1 cellular context compared by ENCODE assay signal in genomic region chr15:70493787-70494514, GRCh38.
A peak's percentile ranks its signal among the peaks of the same experiment; 100 is the strongest.
TF ChIP-seq lines count a peak whose summit lies in the region.

No MANE protein-coding gene starts in this region.

TF ChIP-seq in HEK293, 187 proteins besides CTCF, POLR2A, EP300 and RAD21 (continued from another document and continues in another):
- TF ChIP-seq ZNF549 (tag by site-specific recombination; IDR thresholded peaks at IDR 0.05) (no peak), ZSCAN5A (tag by site-specific recombination; IDR thresholded peaks at IDR 0.05) (peak; percentile 34; the same call in 1 of the 2 replicates), ZNF639 (tag by site-specific recombination; IDR thresholded peaks at IDR 0.05) (peak; percentile 100), ZNF660 (tag by site-specific recombination; IDR thresholded peaks at IDR 0.05) (peak; percentile 92), ZNF24 (tag by site-specific recombination; IDR thresholded peaks at IDR 0.05) (peak; percentile 100), ZNF664 (tag by site-specific recombination; IDR thresholded peaks at IDR 0.05) (peak; percentile 100), ZFHX2 (tag by site-specific recombination; conservative IDR thresholded peaks at IDR 0.05) (0 out of 2 replicates have a peak, but pooled peaks have one; percentile 31), ZNF184 (tag by site-specific recombination; IDR thresholded peaks at IDR 0.05) (peak; percentile 86), ZNF558 (tag by site-specific recombination; IDR thresholded peaks at IDR 0.05) (peak; percentile 87), ZSCAN18 (tag by site-specific recombination; IDR thresholded peaks at IDR 0.05) (no peak), GFI1B (tag by site-specific recombination; IDR thresholded peaks at IDR 0.05) (peak; percentile 83; the same call in 1 of the 2 replicates), GLI2 (tag by site-specific recombination; IDR thresholded peaks at IDR 0.05; ENCODE audit: borderline replicate concordance, low read depth) (peak; percentile 98), ZNF76 (tag by site-specific recombination; IDR thresholded peaks at IDR 0.05; ENCODE audit: borderline replicate concordance, low read depth) (peak; percentile 79), TCF7L2 (IDR thresholded peaks at IDR 0.05; ENCODE audit: borderline replicate concordance, low read depth, low read length) (no peak), ZNF132 (tag by site-specific recombination; IDR thresholded peaks at IDR 0.05; ENCODE audit: borderline replicate concordance) (peak; percentile 66; the same call in 1 of the 2 replicates), ZNF776 (tag by site-specific recombination; IDR thresholded peaks at IDR 0.05; ENCODE audit: borderline replicate concordance) (no peak), ZNF423 (tag by site-specific recombination; IDR thresholded peaks at IDR 0.05) (no peak), ZBTB1 (tag by site-specific recombination; IDR thresholded peaks at IDR 0.05) (peak; percentile 98), ZNF621 (tag by site-specific recombination; IDR thresholded peaks at IDR 0.05) (no peak), ZNF175 (tag by site-specific recombination; IDR thresholded peaks at IDR 0.05) (no peak), SCRT1 (tag by site-specific recombination; IDR thresholded peaks at IDR 0.05; ENCODE audit: borderline replicate concordance) (peak; percentile 91; the same call in 1 of the 2 replicates), HOXA7 (CRISPR knock-in tag; IDR thresholded peaks at IDR 0.05; ENCODE audit: borderline replicate concordance) (no peak), ZFP41 (tag by site-specific recombination; IDR thresholded peaks at IDR 0.05; ENCODE audit: borderline replicate concordance) (no peak), ZNF239 (tag by site-specific recombination; IDR thresholded peaks at IDR 0.05) (no peak), ZNF37A (tag by site-specific recombination; IDR thresholded peaks at IDR 0.05) (no peak), ZNF830 (tag by site-specific recombination; IDR thresholded peaks at IDR 0.05; ENCODE audit: low read depth) (no peak), KLF16 (tag by site-specific recombination; IDR thresholded peaks at IDR 0.05) (peak; percentile 86), ZBTB49 (tag by site-specific recombination; IDR thresholded peaks at IDR 0.05; ENCODE audit: low read depth) (no peak), ZNF488 (tag by site-specific recombination; IDR thresholded peaks at IDR 0.05) (peak; percentile 89), WT1 (tag by site-specific recombination; IDR thresholded peaks at IDR 0.05) (peak; percentile 99), ZNF658 (tag by site-specific recombination; IDR thresholded peaks at IDR 0.05) (no peak), ZNF560 (tag by site-specific recombination; IDR thresholded peaks at IDR 0.05; ENCODE audit: borderline replicate concordance) (no peak), ZNF366 (tag by site-specific recombination; conservative IDR thresholded peaks at IDR 0.05) (peak; percentile 99), ZNF112 (tag by site-specific recombination; IDR thresholded peaks at IDR 0.05) (no peak), ZNF138 (tag by site-specific recombination; IDR thresholded peaks at IDR 0.05; ENCODE audit: borderline replicate concordance) (no peak), ZFP69B (tag by site-specific recombination; IDR thresholded peaks at IDR 0.05) (peak; percentile 83), ZNF626 (tag by site-specific recombination; IDR thresholded peaks at IDR 0.05) (no peak), YY1 (tag by site-specific recombination; IDR thresholded peaks at IDR 0.05) (no peak), OSR2 (tag by site-specific recombination; IDR thresholded peaks at IDR 0.05) (peak; percentile 95), SP7 (tag by site-specific recombination; IDR thresholded peaks at IDR 0.05) (peak; percentile 100), ZIC2 (tag by site-specific recombination; IDR thresholded peaks at IDR 0.05) (peak; percentile 87), HOXD13 (CRISPR knock-in tag; IDR thresholded peaks at IDR 0.05; ENCODE audit: borderline replicate concordance) (0 out of 2 replicates have a peak, but pooled peaks have one; percentile 61), ZNF629 (tag by site-specific recombination; IDR thresholded peaks at IDR 0.05) (peak; percentile 99), ZNF280C (tag by site-specific recombination; IDR thresholded peaks at IDR 0.05) (no peak), ZNF544 (tag by site-specific recombination; IDR thresholded peaks at IDR 0.05) (no peak), ZNF623 (tag by site-specific recombination; IDR thresholded peaks at IDR 0.05) (no peak; the same call in none of the 2 replicates), OVOL3 (tag by site-specific recombination; IDR thresholded peaks at IDR 0.05) (0 out of 2 replicates have a peak, but pooled peaks have one; percentile 59), ZNF18 (tag by site-specific recombination; IDR thresholded peaks at IDR 0.05) (peak; percentile 81), TSHZ1 (tag by site-specific recombination; IDR thresholded peaks at IDR 0.05; ENCODE audit: borderline replicate concordance) (peak; percentile 100), ZNF362 (tag by site-specific recombination; IDR thresholded peaks at IDR 0.05) (no peak), ZNF777 (tag by site-specific recombination; IDR thresholded peaks at IDR 0.05; ENCODE audit: borderline replicate concordance) (no peak), ZNF529 (tag by site-specific recombination; IDR thresholded peaks at IDR 0.05; ENCODE audit: insufficient replicate concordance) (peak; percentile 34), ZNF155 (tag by site-specific recombination; IDR thresholded peaks at IDR 0.05) (no peak), ZNF146 (tag by site-specific recombination; IDR thresholded peaks at IDR 0.05) (peak; percentile 86), REPIN1 (tag by site-specific recombination; IDR thresholded peaks at IDR 0.05; ENCODE audit: low read depth) (no peak; the same call in 1 of the 2 replicates), ZNF133 (tag by site-specific recombination; IDR thresholded peaks at IDR 0.05) (no peak)
